29 cellular contexts compared by ENCODE assay signal in the genomic region with DNA sequence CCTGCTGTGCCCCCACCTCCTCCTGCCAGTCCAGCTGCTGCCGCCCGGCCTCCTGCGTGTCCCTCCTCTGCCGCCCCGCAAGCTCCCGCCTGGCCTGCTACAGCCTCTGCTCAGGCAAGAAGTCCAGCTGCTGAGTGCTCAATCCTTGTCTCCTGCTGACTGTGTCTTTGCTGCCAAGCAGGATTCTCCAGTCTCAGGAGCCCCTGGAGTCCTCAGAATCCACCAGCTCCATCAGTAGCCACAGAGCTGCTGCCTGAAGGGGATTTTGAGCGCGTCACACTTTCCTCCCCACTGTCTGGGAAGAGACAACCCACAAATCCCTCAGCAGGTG. TPM values are rescaled to one million over a fixed set of nuclear protein-coding genes. Genes with fewer than 3 reads are reported as not detected.
DNase-seq lines count a peak whose midpoint lies in the region; ATAC-seq and TF ChIP-seq lines count a peak whose summit lies in the region.
"Had no signal": no experiment of that assay in that cellular context is flagged by ENCODE, and none has a peak within 500 bp of the region (broad histone marks: within the 10 kb centered on the region; RNA-seq: fewer than 3 reads in every experiment).

No MANE protein-coding gene starts in this region.

- no peaks in the 10 kb centered on the region for H3K79me2 ChIP-seq in osteoblast (ENCODE audit: insufficient read depth, low read length)

- no peak overlapping the region for H3K4me2 ChIP-seq in osteoblast (ENCODE audit: insufficient read depth, low read length)
- H3K4me2 ChIP-seq: PC-9 had no signal

- H3K9me3 ChIP-seq in osteoblast (ENCODE audit: low read depth, low read length) (no peaks in the 10 kb centered on the region), thyroid gland (no peaks in the 10 kb centered on the region)
- no peaks in the 10 kb centered on the region for H3K9me3 ChIP-seq in CD8-positive, alpha-beta T cell (ENCODE audit: low read length)
- H3K9me3 ChIP-seq: HAP-1, testis, vagina had no signal

- H3K36me3 ChIP-seq in osteoblast (ENCODE audit: insufficient read depth, low read length) = no peaks in the 10 kb centered on the region
- H3K36me3 ChIP-seq in CD8-positive, alpha-beta T cell (ENCODE audit: insufficient read depth, low read length) = no peaks in the 10 kb centered on the region
- no peaks in the 10 kb centered on the region for H3K36me3 ChIP-seq in thyroid gland
- H3K36me3 ChIP-seq: HAP-1, heart left ventricle, vagina had no signal

- CTCF ChIA-PET in CD8-positive, alpha-beta T cell (lab: Charles Lee) = interaction anchor here (0.7 to 1.0 kb wide), 2 partner anchors 10 to 137 kb away, joined by 3 to 4 read pairs; a partner anchor contains a TSS

- TF ChIP-seq POLR2A in thyroid gland (IDR thresholded peaks at IDR 0.05) = no peak

- intact Hi-C loops in CD8-positive, alpha-beta T cell (cut with DNase I, micrococcal nuclease) = no loop called here
- intact Hi-C loops in thyroid gland (cut with DNase I) = no loop called here

- no peaks in the 10 kb centered on the region for H3K27me3 Mint-ChIP-seq in activated T-cell treated with anti-CD3 and anti-CD28 coated beads, Interleukin-2, amount 50 U/mL, for 24 hours
- H3K27me3 Mint-ChIP-seq in CD8-positive, alpha-beta T cell (ENCODE audit: low read depth) = no peaks in the 10 kb centered on the region
- H3K27me3 Mint-ChIP-seq: activated CD4-positive, alpha-beta T cell treated with anti-CD3 and anti-CD28 coated beads for 36 hours; activated CD8-positive, alpha-beta memory T cell treated with anti-CD3 and anti-CD28 coated beads, Interleukin-2, amount 10 ng/mL, durations not matched to agents 7 days and 5 days had no signal

- no peaks in the 10 kb centered on the region for H4K20me1 ChIP-seq in osteoblast (ENCODE audit: insufficient read depth, low read length)

- peaks cover 3% of the 10 kb centered on the region for H3K27me3 ChIP-seq in osteoblast (ENCODE audit: insufficient read depth, low read length)
- no peaks in the 10 kb centered on the region for H3K27me3 ChIP-seq in CD8-positive, alpha-beta T cell (ENCODE audit: insufficient read depth, low read length)
- H3K27me3 ChIP-seq in thyroid gland = no peaks in the 10 kb centered on the region
- H3K27me3 ChIP-seq: testis, vagina had no signal

- POLR2A ChIA-PET in CD8-positive, alpha-beta T cell (lab: Charles Lee) = interaction anchor here (2.0 kb wide), 1 partner anchor 10 kb away, joined by 4 read pairs; a partner anchor contains a TSS

- no peak overlapping the region for H2AFZ ChIP-seq in osteoblast (ENCODE audit: low read length)
- H2AFZ ChIP-seq: PC-9 had no signal

- 68 to 75% methylated on average over 8 of the region's 8 CpGs for WGBS in thyroid gland, 2 donors

- peak; percentile 48 for DNase-seq in DMS79 treated with DMSO at 0.1 percent for 48 hours (lab: John Stamatoyannopoulos, UW)
- peak; percentile 12 for DNase-seq in NCI-H1092 (lab: John Stamatoyannopoulos, UW)
- DNase-seq in ecto neural progenitor cell (ENCODE audit: low spot score) = peak; percentile 54
- peak; percentile 47 for DNase-seq in osteoblast (ENCODE audit: insufficient read length, low spot score, missing footprints)
- DNase-seq in activated T-cell treated with anti-CD3 and anti-CD28 coated beads, Interleukin-2, amount 50 U/mL, for 24 hours = no peak
- no peak for DNase-seq in CD8-positive, alpha-beta T cell
- DNase-seq in thyroid gland = no peak
- DNase-seq: activated CD4-positive, alpha-beta T cell treated with anti-CD3 and anti-CD28 coated beads for 36 hours; activated CD8-positive, alpha-beta memory T cell treated with anti-CD3 and anti-CD28 coated beads, Interleukin-2, amount 10 ng/mL, durations not matched to agents 7 days and 5 days; activated naive CD4-positive, alpha-beta T cell treated with anti-CD3 and anti-CD28 coated beads, Interleukin-2, amount 50 U/mL, for 16 hours; central memory CD4-positive, alpha-beta T cell; heart left ventricle; left colon; naive thymus-derived CD4-positive, alpha-beta T cell; NCI-H1105 treated with DMSO at 0.1 percent for 48 hours; NCI-H82; PC-9; small intestine; stimulated activated naive B cell treated with anti-CD40 and anti-IgM and Interleukin-4, amounts not matched to agents 10 μg/mL and 1 μg/mL and 100 μg/mL, for 72 hours; testis had no signal

- no peak for TF ChIP-seq CTCF in osteoblast (IDR thresholded peaks at IDR 0.05; ENCODE audit: extremely low read depth, low read depth, low read length)
- no peak for TF ChIP-seq CTCF in CD8-positive, alpha-beta T cell (IDR thresholded peaks at IDR 0.05)
- no peak for TF ChIP-seq CTCF in thyroid gland (IDR thresholded peaks at IDR 0.05)

- no peak overlapping the region for H3K4me3 Mint-ChIP-seq in activated T-cell treated with anti-CD3 and anti-CD28 coated beads, Interleukin-2, amount 50 U/mL, for 24 hours
- no peak overlapping the region for H3K4me3 Mint-ChIP-seq in CD8-positive, alpha-beta T cell
- H3K4me3 Mint-ChIP-seq: activated CD4-positive, alpha-beta T cell treated with anti-CD3 and anti-CD28 coated beads for 36 hours; activated CD8-positive, alpha-beta memory T cell treated with anti-CD3 and anti-CD28 coated beads, Interleukin-2, amount 10 ng/mL, durations not matched to agents 7 days and 5 days; activated T-helper 1 cell treated with anti-CD3 and anti-CD28 coated beads, Interleukin-12 subunit alpha, Interleukin-12 subunit beta, Interleukin-2, Interleukin-4 antibody, amounts not matched to agents 30 ng/mL and 10 ng/mL and 1 ng/mL, durations not matched to agents 14 hours and 24 hours and 36 hours; naive thymus-derived CD4-positive, alpha-beta T cell; stimulated activated naive B cell treated with anti-CD40 and anti-IgM and Interleukin-4, amounts not matched to agents 10 μg/mL and 1 μg/mL and 100 μg/mL, for 72 hours; T-helper 1 cell treated with Interleukin-12 subunit alpha and Interleukin-12 subunit beta and Interleukin-4 antibody, amounts not matched to agents 30 μg/mL and 1 μg/mL, for 36 hours had no signal

- no peaks in the 10 kb centered on the region for H3K4me1 ChIP-seq in osteoblast (ENCODE audit: insufficient read depth, low read length)
- no peaks in the 10 kb centered on the region for H3K4me1 ChIP-seq in CD8-positive, alpha-beta T cell (ENCODE audit: insufficient read depth, low read length)
- no peaks in the 10 kb centered on the region for H3K4me1 ChIP-seq in thyroid gland
- H3K4me1 ChIP-seq: HAP-1, heart left ventricle, testis, vagina had no signal

- ATAC-seq in CD8-positive, alpha-beta T cell = no peak
- ATAC-seq: activated CD4-positive, alpha-beta T cell treated with anti-CD3 and anti-CD28 coated beads for 36 hours; activated CD8-positive, alpha-beta memory T cell treated with anti-CD3 and anti-CD28 coated beads, Interleukin-2, amount 10 ng/mL, durations not matched to agents 7 days and 5 days; heart left ventricle; left colon; naive thymus-derived CD4-positive, alpha-beta T cell; stimulated activated naive B cell treated with anti-CD40 and anti-IgM and Interleukin-4, amounts not matched to agents 10 μg/mL and 1 μg/mL and 100 μg/mL, for 72 hours had no signal

- H3K36me3 Mint-ChIP-seq in activated T-cell treated with anti-CD3 and anti-CD28 coated beads, Interleukin-2, amount 50 U/mL, for 24 hours (ENCODE audit: low read depth) = peaks cover 8% of the 10 kb centered on the region
- H3K36me3 Mint-ChIP-seq in CD8-positive, alpha-beta T cell = peaks cover 2% of the 10 kb centered on the region

- H3K27ac ChIP-seq in osteoblast (ENCODE audit: low read depth, low read length) (no peak overlapping the region), thyroid gland (no peak overlapping the region)
- H3K27ac ChIP-seq in CD8-positive, alpha-beta T cell (ENCODE audit: low read depth, low read length) = no peak overlapping the region
- H3K27ac ChIP-seq: heart left ventricle, PC-9, testis, vagina had no signal

- no peak overlapping the region for H3K4me3 ChIP-seq in osteoblast (ENCODE audit: insufficient read depth, low read length)
- H3K4me3 ChIP-seq in CD8-positive, alpha-beta T cell (ENCODE audit: low read depth, low read length) = no peak overlapping the region
- H3K4me3 ChIP-seq in thyroid gland (replicated peaks in 1 of 3) = no peak overlapping the region
- H3K4me3 ChIP-seq: HAP-1, heart left ventricle, PC-9, testis, vagina had no signal

- no peak overlapping the region for H3K27ac Mint-ChIP-seq in activated T-cell treated with anti-CD3 and anti-CD28 coated beads, Interleukin-2, amount 50 U/mL, for 24 hours
- no peak overlapping the region for H3K27ac Mint-ChIP-seq in CD8-positive, alpha-beta T cell
- H3K27ac Mint-ChIP-seq: activated CD4-positive, alpha-beta T cell treated with anti-CD3 and anti-CD28 coated beads for 36 hours; activated CD8-positive, alpha-beta memory T cell treated with anti-CD3 and anti-CD28 coated beads, Interleukin-2, amount 10 ng/mL, durations not matched to agents 7 days and 5 days; activated T-helper 1 cell treated with anti-CD3 and anti-CD28 coated beads, Interleukin-12 subunit alpha, Interleukin-12 subunit beta, Interleukin-2, Interleukin-4 antibody, amounts not matched to agents 30 ng/mL and 10 ng/mL and 1 ng/mL, durations not matched to agents 14 hours and 24 hours and 36 hours; stimulated activated naive B cell treated with anti-CD40 and anti-IgM and Interleukin-4, amounts not matched to agents 10 μg/mL and 1 μg/mL and 100 μg/mL, for 72 hours had no signal

- H3K4me1 Mint-ChIP-seq in activated T-cell treated with anti-CD3 and anti-CD28 coated beads, Interleukin-2, amount 50 U/mL, for 24 hours (ENCODE audit: low read depth) = no peaks in the 10 kb centered on the region
- H3K4me1 Mint-ChIP-seq in CD8-positive, alpha-beta T cell (ENCODE audit: low read depth) = peaks cover 18% of the 10 kb centered on the region
- H3K4me1 Mint-ChIP-seq: activated CD4-positive, alpha-beta T cell treated with anti-CD3 and anti-CD28 coated beads for 36 hours; stimulated activated naive B cell treated with anti-CD40 and anti-IgM and Interleukin-4, amounts not matched to agents 10 μg/mL and 1 μg/mL and 100 μg/mL, for 72 hours had no signal

- peaks cover 28% of the 10 kb centered on the region for H3K9me3 Mint-ChIP-seq in activated T-cell treated with anti-CD3 and anti-CD28 coated beads, Interleukin-2, amount 50 U/mL, for 24 hours
- peaks cover 27% of the 10 kb centered on the region for H3K9me3 Mint-ChIP-seq in CD8-positive, alpha-beta T cell

RNA-seq across cellular contexts. Expression of a gene that starts 1.0 kb away (rescaled TPM):
- total RNA-seq in osteoblast = not detected in 2 replicates
- not detected for total RNA-seq in CD8-positive, alpha-beta T cell
- not detected for total RNA-seq in thyroid gland
- total RNA-seq: activated CD4-positive, alpha-beta T cell treated with anti-CD3 and anti-CD28 coated beads for 36 hours; activated CD8-positive, alpha-beta memory T cell treated with anti-CD3 and anti-CD28 coated beads, Interleukin-2, amount 10 ng/mL, durations not matched to agents 7 days and 5 days; activated T-helper 1 cell treated with anti-CD3 and anti-CD28 coated beads, Interleukin-12 subunit alpha, Interleukin-12 subunit beta, Interleukin-2, Interleukin-4 antibody, amounts not matched to agents 30 ng/mL and 10 ng/mL and 1 ng/mL, durations not matched to agents 14 hours and 24 hours and 36 hours; aorta; Daoy; dermis microvascular lymphatic vessel endothelial cell; heart left ventricle; left colon; mesenteric fat pad; naive thymus-derived CD4-positive, alpha-beta T cell; PC-9; posterior vena cava; vagina had no signal

RNA-seq across cellular contexts. Expression of a gene that starts 7.3 kb away (rescaled TPM):
- total RNA-seq in osteoblast (not detected in 2 replicates), thyroid gland (not detected)
- total RNA-seq in CD8-positive, alpha-beta T cell = not detected
- total RNA-seq: activated CD4-positive, alpha-beta T cell treated with anti-CD3 and anti-CD28 coated beads for 36 hours; activated CD8-positive, alpha-beta memory T cell treated with anti-CD3 and anti-CD28 coated beads, Interleukin-2, amount 10 ng/mL, durations not matched to agents 7 days and 5 days; activated T-helper 1 cell treated with anti-CD3 and anti-CD28 coated beads, Interleukin-12 subunit alpha, Interleukin-12 subunit beta, Interleukin-2, Interleukin-4 antibody, amounts not matched to agents 30 ng/mL and 10 ng/mL and 1 ng/mL, durations not matched to agents 14 hours and 24 hours and 36 hours; aorta; Daoy; dermis microvascular lymphatic vessel endothelial cell; heart left ventricle; left colon; mesenteric fat pad; naive thymus-derived CD4-positive, alpha-beta T cell; PC-9; posterior vena cava; testis; vagina had no signal

RNA-seq across cellular contexts. Expression of a gene that starts 10.0 kb away (rescaled TPM):
- total RNA-seq in osteoblast = not detected in 2 replicates
- not detected for total RNA-seq in CD8-positive, alpha-beta T cell
- not detected for total RNA-seq in thyroid gland
- total RNA-seq: activated CD4-positive, alpha-beta T cell treated with anti-CD3 and anti-CD28 coated beads for 36 hours; activated CD8-positive, alpha-beta memory T cell treated with anti-CD3 and anti-CD28 coated beads, Interleukin-2, amount 10 ng/mL, durations not matched to agents 7 days and 5 days; activated T-helper 1 cell treated with anti-CD3 and anti-CD28 coated beads, Interleukin-12 subunit alpha, Interleukin-12 subunit beta, Interleukin-2, Interleukin-4 antibody, amounts not matched to agents 30 ng/mL and 10 ng/mL and 1 ng/mL, durations not matched to agents 14 hours and 24 hours and 36 hours; aorta; Daoy; dermis microvascular lymphatic vessel endothelial cell; heart left ventricle; left colon; mesenteric fat pad; naive thymus-derived CD4-positive, alpha-beta T cell; PC-9; posterior vena cava; testis; vagina had no signal

RNA-seq across cellular contexts. Expression of a gene that starts 10.5 kb away (rescaled TPM):
- not detected in 2 replicates for total RNA-seq in osteoblast
- total RNA-seq in CD8-positive, alpha-beta T cell = 1 to 10 TPM in 1 of 2 experiments, not detected in 1; 1.3 TPM
- not detected for total RNA-seq in thyroid gland
- total RNA-seq: activated CD4-positive, alpha-beta T cell treated with anti-CD3 and anti-CD28 coated beads for 36 hours; activated CD8-positive, alpha-beta memory T cell treated with anti-CD3 and anti-CD28 coated beads, Interleukin-2, amount 10 ng/mL, durations not matched to agents 7 days and 5 days; activated T-helper 1 cell treated with anti-CD3 and anti-CD28 coated beads, Interleukin-12 subunit alpha, Interleukin-12 subunit beta, Interleukin-2, Interleukin-4 antibody, amounts not matched to agents 30 ng/mL and 10 ng/mL and 1 ng/mL, durations not matched to agents 14 hours and 24 hours and 36 hours; aorta; Daoy; dermis microvascular lymphatic vessel endothelial cell; heart left ventricle; left colon; mesenteric fat pad; PC-9; posterior vena cava; testis; vagina had no signal

RNA-seq across cellular contexts. Expression of a gene that starts 19.5 kb away (rescaled TPM):
- total RNA-seq in osteoblast = not detected in 2 replicates
- not detected for total RNA-seq in CD8-positive, alpha-beta T cell
- total RNA-seq in thyroid gland = under 1 TPM in 1 of 4 donors, not detected in 3; 0.89 TPM
- total RNA-seq: activated CD4-positive, alpha-beta T cell treated with anti-CD3 and anti-CD28 coated beads for 36 hours; activated CD8-positive, alpha-beta memory T cell treated with anti-CD3 and anti-CD28 coated beads, Interleukin-2, amount 10 ng/mL, durations not matched to agents 7 days and 5 days; activated T-helper 1 cell treated with anti-CD3 and anti-CD28 coated beads, Interleukin-12 subunit alpha, Interleukin-12 subunit beta, Interleukin-2, Interleukin-4 antibody, amounts not matched to agents 30 ng/mL and 10 ng/mL and 1 ng/mL, durations not matched to agents 14 hours and 24 hours and 36 hours; aorta; Daoy; dermis microvascular lymphatic vessel endothelial cell; heart left ventricle; left colon; mesenteric fat pad; naive thymus-derived CD4-positive, alpha-beta T cell; PC-9; vagina had no signal

Comparison
In these comparisons a context has a peak if more than half of its experiments do, and no peak if none do; other contexts are left out.
1. DNase-seq: peak in DMS79 treated with DMSO at 0.1 percent for 48 hours (single experiment), NCI-H1092 (single experiment), ecto neural progenitor cell (single experiment) and osteoblast (single experiment); none in activated T-cell treated with anti-CD3 and anti-CD28 coated beads, Interleukin-2, amount 50 U/mL, for 24 hours (single experiment), CD8-positive, alpha-beta T cell (0 of 7) and thyroid gland (0 of 2).